Comparison of ENCODE assay signal across 8 cellular contexts in the genomic region with DNA sequence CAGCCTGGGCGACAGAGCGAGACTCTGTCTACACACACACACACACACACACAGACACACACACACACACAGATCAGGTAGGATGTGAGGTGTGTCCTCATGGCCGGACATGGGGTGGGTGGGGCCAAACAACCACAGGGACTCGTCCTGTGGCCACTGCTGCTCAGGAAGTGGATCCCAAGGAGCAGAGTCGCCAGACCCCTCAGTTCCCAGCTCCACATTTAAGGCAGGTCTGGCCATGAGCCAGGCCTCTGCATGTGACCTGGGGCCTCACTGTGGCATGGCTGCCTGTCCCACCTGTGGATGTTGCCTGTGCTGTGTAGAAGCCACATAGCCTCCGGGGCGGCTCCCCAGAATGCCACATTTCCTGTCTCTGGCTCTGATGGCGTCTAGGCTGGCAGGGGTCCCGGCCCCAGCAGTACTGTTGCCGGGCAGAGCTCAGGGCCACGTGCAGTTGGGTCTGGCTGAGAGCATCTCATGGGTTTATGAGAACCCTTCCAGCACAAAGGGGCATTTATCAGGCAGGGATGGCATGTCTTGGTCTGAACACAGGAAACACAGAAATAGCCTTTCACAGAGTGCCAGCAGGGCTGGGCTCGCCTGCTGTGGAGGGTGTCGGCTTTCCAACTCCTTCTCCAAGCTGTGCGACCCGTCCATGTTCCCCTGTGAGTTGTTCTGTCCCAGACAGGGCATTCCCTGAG. TPM values are rescaled to one million over a fixed set of nuclear protein-coding genes. Genes with fewer than 3 reads are reported as not detected.
DNase-seq lines count a peak whose midpoint lies in the region; ATAC-seq and TF ChIP-seq lines count a peak whose summit lies in the region.

No MANE protein-coding gene starts in this region.

- no peak overlapping the region for H2AK9ac ChIP-seq in IMR-90 (replicated peaks; ENCODE audit: low read depth, low read length, poor library complexity)

- H3K27ac ChIP-seq in IMR-90 (ENCODE audit: insufficient read depth, low read length) (no peak overlapping the region), osteoblast (ENCODE audit: low read depth, low read length) (no peak overlapping the region)

- H3K9me1 ChIP-seq in IMR-90 (ENCODE audit: insufficient read depth, low read length): no peaks in the 10 kb centered on the region; the same call in 1 of the 2 replicates

- no peak overlapping the region for H3K14ac ChIP-seq in IMR-90 (replicated peaks; ENCODE audit: low read depth, low read length)

- TF ChIP-seq CTCF in IMR-90 (conservative IDR thresholded peaks at IDR 0.05; ENCODE audit: low read depth, low read length): no peak
- TF ChIP-seq CTCF in chondrocyte (IDR thresholded peaks at IDR 0.05): no peak
- no peak for TF ChIP-seq CTCF in osteoblast (IDR thresholded peaks at IDR 0.05; ENCODE audit: extremely low read depth, low read depth, low read length)

- CTCF ChIA-PET in IMR-90 (lab: Yijun Ruan, JAX): no interaction called here

- peaks cover 12% of the 10 kb centered on the region for H3K4me1 Mint-ChIP-seq in chondrocyte (ENCODE audit: low read depth)

- no peak overlapping the region for H4K8ac ChIP-seq in IMR-90 (ENCODE audit: low read depth in 2 of 2, low read length in 2 of 2)

- H3K56ac ChIP-seq in IMR-90 (ENCODE audit: extremely low read depth, insufficient read depth, low read length): no peak overlapping the region; the same call in 1 of the 2 replicates

- 0 out of 2 replicates have a peak overlapping the region, but pooled peaks have one; percentile 2 for H3K23ac ChIP-seq in IMR-90 (ENCODE audit: low read depth, low read length)

- H2BK5ac ChIP-seq in IMR-90 (ENCODE audit: low read depth, low read length, poor library complexity, severe bottlenecking): no peak overlapping the region

- H3K4me2 ChIP-seq in IMR-90 (ENCODE audit: low read depth, low read length): no peak overlapping the region
- no peak overlapping the region for H3K4me2 ChIP-seq in osteoblast (ENCODE audit: insufficient read depth, low read length)

- H3K9me3 ChIP-seq in IMR-90 (ENCODE audit: control insufficient read depth, insufficient read depth, low read length) (peaks cover 4% of the 10 kb centered on the region), osteoblast (ENCODE audit: low read depth, low read length) (no peaks in the 10 kb centered on the region)

- peaks cover 9% of the 10 kb centered on the region for H3K4me1 ChIP-seq in IMR-90 (ENCODE audit: control insufficient read depth, insufficient read depth, low read length)
- H3K4me1 ChIP-seq in osteoblast (ENCODE audit: insufficient read depth, low read length): no peaks in the 10 kb centered on the region

- no peak overlapping the region for H2BK120ac ChIP-seq in IMR-90 (ENCODE audit: low read depth, low read length)

- H3K36me3 Mint-ChIP-seq in chondrocyte (ENCODE audit: low read depth): no peaks in the 10 kb centered on the region

- ATAC-seq in IMR-90 (ENCODE audit: low read depth) (peak; percentile 25), GM19452 (IDR thresholded peaks at IDR 0.05; ENCODE audit: unreplicated experiment) (no peak)

- H3K27me3 ChIP-seq in IMR-90 (ENCODE audit: control insufficient read depth, insufficient read depth, low read length) (no peaks in the 10 kb centered on the region), osteoblast (ENCODE audit: insufficient read depth, low read length) (no peaks in the 10 kb centered on the region)

- no TSS peak for BruUV-seq in IMR-90 (replicated peaks; lab: Mats Ljungman, UMichigan)

- H2AFZ ChIP-seq in IMR-90 (replicated peaks; ENCODE audit: low read length, poor library complexity) (peak overlapping the region; percentile 80), osteoblast (ENCODE audit: low read length) (peak overlapping the region; percentile 91)

- 0 out of 2 replicates have a peak overlapping the region, but pooled peaks have one; percentile 6 for H2BK20ac ChIP-seq in IMR-90 (ENCODE audit: low read depth, low read length)

- H3K9ac ChIP-seq in IMR-90 (ENCODE audit: low read depth, low read length): no peak overlapping the region

- H3K4ac ChIP-seq in IMR-90 (ENCODE audit: low read depth, low read length): no peak overlapping the region; the same call in 1 of the 2 replicates

- no peak overlapping the region for H2BK15ac ChIP-seq in IMR-90 (ENCODE audit: low read depth, low read length)

- peak overlapping the region; percentile 91 for H3K27ac Mint-ChIP-seq in chondrocyte (ENCODE audit: unreplicated experiment)

- dilution Hi-C loops in IMR-90 (cut with HindIII; ENCODE audit: low sequenced_read_pairs, unreplicated experiment): no loop called here

- H3K4me3 Mint-ChIP-seq in chondrocyte (ENCODE audit: unreplicated experiment): peak overlapping the region; percentile 37

- no peaks in the 10 kb centered on the region for H3K9me3 Mint-ChIP-seq in chondrocyte (ENCODE audit: low read depth)

- H3K27me3 Mint-ChIP-seq in chondrocyte (ENCODE audit: low read depth): no peaks in the 10 kb centered on the region

- H4K20me1 ChIP-seq in IMR-90 (ENCODE audit: insufficient read depth, low read length) (no peaks in the 10 kb centered on the region), osteoblast (ENCODE audit: insufficient read depth, low read length) (no peaks in the 10 kb centered on the region)

- in situ Hi-C loops in IMR-90 (cut with MboI; ENCODE audit: low sequenced_read_pairs): no loop called here

- no peak for TF ChIP-seq RAD21 in IMR-90 (IDR thresholded peaks at IDR 0.05; ENCODE audit: low read length)

- POLR2A ChIA-PET in IMR-90 (lab: Charles Lee; ENCODE audit: unreplicated experiment): interaction anchor here (1.2 kb wide), 1 partner anchor 10 kb away, joined by 3 read pairs; a partner anchor contains a TSS

- WGBS in IMR-90 (ENCODE audit: extremely low coverage in 2 of 2, insufficient read length in 1 of 2), 2 experiments: 40% methylated on average over 1 of the region's 15 CpGs; no CpG with 5 or more reads in 1 of the 2 experiments

- no peak overlapping the region for H3K4me3 ChIP-seq in IMR-90 (ENCODE audit: insufficient read depth, low read depth, low read length)
- no peak overlapping the region for H3K4me3 ChIP-seq in osteoblast (ENCODE audit: insufficient read depth, low read length)

- H3K36me3 ChIP-seq in IMR-90 (ENCODE audit: control insufficient read depth, insufficient read depth, low read length) (no peaks in the 10 kb centered on the region), osteoblast (ENCODE audit: insufficient read depth, low read length) (no peaks in the 10 kb centered on the region)

- H3K79me2 ChIP-seq in osteoblast (ENCODE audit: insufficient read depth, low read length): no peaks in the 10 kb centered on the region

- no peak overlapping the region for H4K91ac ChIP-seq in IMR-90 (ENCODE audit: insufficient read depth, low read depth, low read length)

- H4K5ac ChIP-seq in IMR-90 (ENCODE audit: low read depth, low read length): no peak overlapping the region

- no peak overlapping the region for H3K18ac ChIP-seq in IMR-90 (ENCODE audit: low read depth, low read length)

- H2AK5ac ChIP-seq in IMR-90 (ENCODE audit: low read depth, low read length): peak overlapping the region; percentile 50; the same call in 1 of the 2 replicates

- intact Hi-C loops in IMR-90 (cut with micrococcal nuclease): no loop called here

- no peak for DNase-seq in IMR-90
- DNase-seq in activated CD4-positive, alpha-beta T cell treated with anti-CD3 and anti-CD28 coated beads for 4 hours: peak; percentile 35 to 47
- DNase-seq in chondrocyte (ENCODE audit: low spot score): peak; percentile 83
- peak; percentile 69 for DNase-seq in osteoblast (ENCODE audit: insufficient read length, low spot score, missing footprints)
- no peak for DNase-seq in NCI-H1417 treated with DMSO at 0.1 percent for 48 hours (lab: John Stamatoyannopoulos, UW)
- DNase-seq in DMS114 treated with DMSO at 0.1 percent for 48 hours (lab: John Stamatoyannopoulos, UW; ENCODE audit: unreplicated experiment): no peak
- DNase-seq in HPDE6-E6E7 (ENCODE audit: extremely low spot score): no peak

- no peaks in the 10 kb centered on the region for H3K79me1 ChIP-seq in IMR-90 (ENCODE audit: low read depth in 1 of 2, low read length in 2 of 2)

- no peak for TF ChIP-seq POLR2A in IMR-90 (IDR thresholded peaks at IDR 0.05; ENCODE audit: low read depth, low read length)

TF ChIP-seq in IMR-90, 13 proteins besides CTCF, POLR2A, EP300 and RAD21:
- TF ChIP-seq, protein P1, sequence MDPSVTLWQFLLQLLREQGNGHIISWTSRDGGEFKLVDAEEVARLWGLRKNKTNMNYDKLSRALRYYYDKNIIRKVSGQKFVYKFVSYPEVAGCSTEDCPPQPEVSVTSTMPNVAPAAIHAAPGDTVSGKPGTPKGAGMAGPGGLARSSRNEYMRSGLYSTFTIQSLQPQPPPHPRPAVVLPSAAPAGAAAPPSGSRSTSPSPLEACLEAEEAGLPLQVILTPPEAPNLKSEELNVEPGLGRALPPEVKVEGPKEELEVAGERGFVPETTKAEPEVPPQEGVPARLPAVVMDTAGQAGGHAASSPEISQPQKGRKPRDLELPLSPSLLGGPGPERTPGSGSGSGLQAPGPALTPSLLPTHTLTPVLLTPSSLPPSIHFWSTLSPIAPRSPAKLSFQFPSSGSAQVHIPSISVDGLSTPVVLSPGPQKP (IDR thresholded peaks at IDR 0.05; ENCODE audit: borderline replicate concordance, low read depth, low read length): no peak
- TF ChIP-seq SMC3 (IDR thresholded peaks at IDR 0.05; ENCODE audit: low read depth, low read length) (no peak), RFX5 (IDR thresholded peaks at IDR 0.05; ENCODE audit: low read depth, low read length) (no peak), FOS (IDR thresholded peaks at IDR 0.05; ENCODE audit: low read depth, low read length) (no peak)
TF ChIP-seq in IMR-90: peak in this region for 0.

RNA-seq across cellular contexts. Expression of a gene that starts 9.9 kb away (rescaled TPM):
- total RNA-seq in IMR-90 (2012; rRNA removed) (21.9 and 24.7 TPM in 2 replicates), chondrocyte (31.5 to 35.4 TPM (median 33.6 TPM) in 3 replicates), osteoblast (33.6 and 34.7 TPM in 2 replicates)
- 38.1 and 38.8 TPM in 2 replicates for polyA plus RNA-seq in IMR-90 (2012; rRNA removed)
- polyA plus RNA-seq in IMR-90 (2012; cell fraction: cytosol; rRNA removed): 16.1 and 60.5 TPM in 2 replicates
- 21.8 and 35.9 TPM in 2 replicates for polyA plus RNA-seq in IMR-90 (2012; cell fraction: nucleus; rRNA removed; ENCODE audit: low replicate concordance)

RNA-seq across cellular contexts. Expression of a gene that starts 40.0 kb away (rescaled TPM):
- total RNA-seq in IMR-90 (2012; rRNA removed) (not detected in 2 replicates), chondrocyte (0.44 to 3.3 TPM (median 2.3 TPM) in 3 replicates), osteoblast (not detected in 2 replicates)
- polyA plus RNA-seq in IMR-90 (2012; rRNA removed): not detected in 2 replicates
- 0.01 TPM in 1 of 2 replicates, not detected in the other for polyA plus RNA-seq in IMR-90 (2012; cell fraction: cytosol; rRNA removed)
- polyA plus RNA-seq in IMR-90 (2012; cell fraction: nucleus; rRNA removed; ENCODE audit: low replicate concordance): not detected in 2 replicates

RNA-seq across cellular contexts. Expression of a gene that starts 48.0 kb away (rescaled TPM):
- total RNA-seq in IMR-90 (2012; rRNA removed) (17.4 and 23.3 TPM in 2 replicates), chondrocyte (28.3 to 41.7 TPM (median 40.5 TPM) in 3 replicates), osteoblast (38.4 and 38.6 TPM in 2 replicates)
- polyA plus RNA-seq in IMR-90 (2012; rRNA removed): 111 and 126 TPM in 2 replicates
- 120 and 139 TPM in 2 replicates for polyA plus RNA-seq in IMR-90 (2012; cell fraction: cytosol; rRNA removed)
- polyA plus RNA-seq in IMR-90 (2012; cell fraction: nucleus; rRNA removed; ENCODE audit: low replicate concordance): 103 and 209 TPM in 2 replicates

Comparison
In these comparisons a context has a peak if more than half of its experiments do, and no peak if none do; other contexts are left out.
1. DNase-seq: peak in activated CD4-positive, alpha-beta T cell treated with anti-CD3 and anti-CD28 coated beads for 4 hours (2 of 2), chondrocyte (single experiment) and osteoblast (single experiment); none in IMR-90 (single experiment), NCI-H1417 treated with DMSO at 0.1 percent for 48 hours (single experiment), DMS114 treated with DMSO at 0.1 percent for 48 hours (single experiment) and HPDE6-E6E7 (single experiment).